Comparison of ENCODE assay signal across 18 cellular contexts in the genomic region with DNA sequence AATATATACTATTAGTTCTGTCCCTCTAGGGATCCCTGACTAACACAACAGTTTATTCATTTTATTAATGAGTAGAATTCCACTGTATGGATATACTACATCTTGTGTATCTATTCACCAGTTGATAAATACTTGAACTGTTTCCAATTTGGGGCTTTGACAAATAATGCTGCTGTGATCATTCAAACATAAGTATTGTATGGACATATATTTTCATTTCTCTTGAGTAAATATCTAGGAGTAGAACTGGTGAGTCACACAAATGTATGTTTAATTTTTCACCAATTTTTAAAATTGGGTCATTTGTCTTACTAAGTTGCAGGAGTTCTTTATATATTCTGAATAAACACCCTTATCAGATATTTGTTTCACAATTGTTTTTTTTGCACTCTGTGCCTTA.
"Had no signal": no experiment of that assay in that cellular context is flagged by ENCODE, and none has a peak within 500 bp of the region (broad histone marks: within the 10 kb centered on the region; RNA-seq: fewer than 3 reads in every experiment).

No MANE protein-coding gene starts in this region.

- H3K4me1 ChIP-seq: colonic mucosa, foreskin keratinocyte, gastroesophageal sphincter, left lung, lower lobe of right lung had no signal

- H3K27ac ChIP-seq: colonic mucosa, dorsolateral prefrontal cortex, esophagus muscularis mucosa, foreskin keratinocyte, gastroesophageal sphincter, heart left ventricle, left lung, lower lobe of right lung had no signal

- H3K9me3 ChIP-seq: colonic mucosa, esophagus muscularis mucosa, gastroesophageal sphincter, left lung, lower lobe of right lung had no signal

- H3K36me3 ChIP-seq: colonic mucosa, gastroesophageal sphincter, heart left ventricle, left lung, lower lobe of right lung had no signal

- H3K27me3 ChIP-seq: colonic mucosa, dorsolateral prefrontal cortex, esophagus muscularis mucosa, foreskin keratinocyte, gastroesophageal sphincter, heart left ventricle, left lung had no signal

- H3K4me3 ChIP-seq: colonic mucosa, dorsolateral prefrontal cortex, esophagus muscularis mucosa, gastroesophageal sphincter, heart left ventricle, left lung, lower lobe of right lung had no signal

- DNase-seq: colonic mucosa; dermis blood vessel endothelial cell; dorsolateral prefrontal cortex; effector CD4-positive, alpha-beta T cell; effector memory CD4-positive, alpha-beta T cell; foreskin keratinocyte; heart left ventricle; hippocampal formation; kidney; kidney glomerular epithelial cell; left lung; left ventricle myocardium superior; lower lobe of right lung; mesenchymal stem cell; midbrain; naive thymus-derived CD4-positive, alpha-beta T cell had no signal
